11 cellular contexts compared by ENCODE assay signal in the genomic region with DNA sequence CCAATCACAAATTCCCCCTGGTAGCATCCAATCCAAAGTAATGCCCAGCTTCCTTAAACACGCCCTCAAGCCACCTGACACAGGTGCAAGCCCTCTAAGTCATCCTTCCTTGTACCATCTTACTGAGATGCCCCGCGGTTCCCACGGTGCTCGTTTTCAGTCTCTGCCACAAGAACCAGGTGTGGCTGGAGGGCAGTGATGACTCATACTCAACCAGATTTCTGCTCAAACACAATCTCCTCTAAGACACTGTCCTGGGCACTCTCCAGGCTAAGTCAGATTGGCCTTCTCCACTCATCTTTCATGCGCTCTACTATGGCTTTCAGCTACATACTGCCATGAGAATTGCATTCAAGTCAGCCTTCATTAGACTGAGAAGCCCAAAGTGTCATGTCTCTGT. TPM values are rescaled to one million over a fixed set of nuclear protein-coding genes. Genes with fewer than 3 reads are reported as not detected.
DNase-seq lines count a peak whose midpoint lies in the region; ATAC-seq and TF ChIP-seq lines count a peak whose summit lies in the region.
"Had no signal": no experiment of that assay in that cellular context is flagged by ENCODE, and none has a peak within 500 bp of the region (broad histone marks: within the 10 kb centered on the region; RNA-seq: fewer than 3 reads in every experiment).

No MANE protein-coding gene starts in this region.

- H2AFZ ChIP-seq in SK-N-SH (ENCODE audit: low read depth), result no peak overlapping the region

- H3K4me3 ChIP-seq in GM06990 (replicated peaks; ENCODE audit: low read depth, low read length) (peak overlapping the region; percentile 67), SK-N-SH (ENCODE audit: low read depth in 2 of 2, low read length in 1 of 2) (no peak overlapping the region)
- no peak overlapping the region for H3K4me3 ChIP-seq in effector memory CD4-positive, alpha-beta T cell (ENCODE audit: insufficient read depth, low read depth, low read length, poor library complexity, severe bottlenecking)
- H3K4me3 ChIP-seq: cardiac muscle cell had no signal

- TF ChIP-seq EP300 in SK-N-SH (IDR thresholded peaks at IDR 0.05; ENCODE audit: borderline replicate concordance in 1 of 2, low read depth in 1 of 2, low read length in 1 of 2), result no peak

- no peak overlapping the region for H3K4me2 ChIP-seq in SK-N-SH

- no peaks in the 10 kb centered on the region for H3K4me1 ChIP-seq in effector memory CD4-positive, alpha-beta T cell (ENCODE audit: control insufficient read depth, insufficient read depth, low read length, poor library complexity, severe bottlenecking)
- H3K4me1 ChIP-seq in SK-N-SH (ENCODE audit: control insufficient read depth in 1 of 2, insufficient read depth in 2 of 2, low read depth in 1 of 2, low read length in 1 of 2), result peaks cover 0 to 13% of the 10 kb centered on the region in 2 experiments; a peak in 1 of 4 replicates

- peaks cover 12% of the 10 kb centered on the region for H3F3A ChIP-seq in SK-N-SH (replicated peaks; ENCODE audit: insufficient read depth)

- H3K27me3 ChIP-seq in GM06990 (replicated peaks; ENCODE audit: control insufficient read depth, insufficient read depth, low read length) (no peaks in the 10 kb centered on the region), SK-N-SH (ENCODE audit: insufficient read depth) (no peaks in the 10 kb centered on the region; the same call in 1 of the 2 replicates)
- H3K27me3 ChIP-seq in effector memory CD4-positive, alpha-beta T cell (replicated peaks; ENCODE audit: control insufficient read depth, insufficient read depth, low read length, poor library complexity, severe bottlenecking), result no peaks in the 10 kb centered on the region
- H3K27me3 ChIP-seq: cardiac muscle cell had no signal

- no peaks in the 10 kb centered on the region for H3K9me3 Mint-ChIP-seq in T-helper 2 cell treated with Interferon-gamma antibody and Interleukin-4, amounts not matched to agents 5 μg/mL and 100 μg/mL, for 36 hours

- DNase-seq in GM06990 (ENCODE audit: extremely low read depth, insufficient read length) (peak; percentile 66), NCI-H1436 (lab: John Stamatoyannopoulos, UW) (no peak), inferior parietal cortex (ENCODE audit: extremely low spot score) (no peak), SK-N-SH (no peak)
- peak; percentile 6 to 12 (median 8) for DNase-seq in effector memory CD4-positive, alpha-beta T cell
- no peak for DNase-seq in T-helper 2 cell treated with Interferon-gamma antibody and Interleukin-4, amounts not matched to agents 5 μg/mL and 100 μg/mL, for 36 hours (ENCODE audit: low spot score)
- DNase-seq: right cardiac atrium, T1000 had no signal

- no peaks in the 10 kb centered on the region for H3K9me2 ChIP-seq in SK-N-SH

- POLR2A ChIA-PET in SK-N-SH (lab: Yijun Ruan, JAX), result no interaction called here

- no peak overlapping the region for H3K27ac Mint-ChIP-seq in T-helper 2 cell treated with Interferon-gamma antibody and Interleukin-4, amounts not matched to agents 5 μg/mL and 100 μg/mL, for 36 hours

- no peak for TF ChIP-seq RAD21 in SK-N-SH (IDR thresholded peaks at IDR 0.05; ENCODE audit: low read length)

- no peaks in the 10 kb centered on the region for H3K9me3 ChIP-seq in effector memory CD4-positive, alpha-beta T cell (ENCODE audit: control insufficient read depth, low read length)
- H3K9me3 ChIP-seq in SK-N-SH, result no peaks in the 10 kb centered on the region

- H4K20me1 ChIP-seq in SK-N-SH (ENCODE audit: insufficient read depth), result peaks cover 12% of the 10 kb centered on the region; the same call in 1 of the 2 replicates

- H3K9ac ChIP-seq in SK-N-SH, result no peak overlapping the region

- ATAC-seq in GM19463 (IDR thresholded peaks at IDR 0.05; ENCODE audit: unreplicated experiment) (peak; percentile 50), HG03571 (IDR thresholded peaks at IDR 0.05; ENCODE audit: unreplicated experiment) (peak; percentile 43)
- ATAC-seq: right cardiac atrium had no signal

- H3K36me3 ChIP-seq in GM06990 (ENCODE audit: control insufficient read depth, insufficient read depth, low read length) (no peaks in the 10 kb centered on the region), SK-N-SH (replicated peaks in 1 of 2; ENCODE audit: control insufficient read depth in 1 of 2, insufficient read depth in 2 of 2, low read length in 1 of 2) (no peaks in the 10 kb centered on the region)
- H3K36me3 ChIP-seq in effector memory CD4-positive, alpha-beta T cell (ENCODE audit: control insufficient read depth, insufficient read depth, low read length), result no peaks in the 10 kb centered on the region
- H3K36me3 ChIP-seq: cardiac muscle cell had no signal

- 47% methylated on average over 5 of the region's 6 CpGs for WGBS in SK-N-SH (ENCODE audit: low lambda C conversion rate)

- no peaks in the 10 kb centered on the region for H3K27me3 Mint-ChIP-seq in T-helper 2 cell treated with Interferon-gamma antibody and Interleukin-4, amounts not matched to agents 5 μg/mL and 100 μg/mL, for 36 hours (ENCODE audit: low read depth)

- CTCF ChIA-PET in SK-N-SH (lab: Yijun Ruan, JAX), result interaction anchor here (1.1 kb wide), 1 partner anchor 22 kb away, joined by 4 read pairs; no protein-coding TSS in a partner anchor

- no peak overlapping the region for H3K27ac ChIP-seq in effector memory CD4-positive, alpha-beta T cell (ENCODE audit: insufficient read depth, low read length, poor library complexity, severe bottlenecking)
- H3K27ac ChIP-seq in SK-N-SH (ENCODE audit: low read depth in 2 of 2, low read length in 1 of 2), result no peak overlapping the region
- H3K27ac ChIP-seq: cardiac muscle cell had no signal

- peaks cover 41% of the 10 kb centered on the region for H3K4me1 Mint-ChIP-seq in T-helper 2 cell treated with Interferon-gamma antibody and Interleukin-4, amounts not matched to agents 5 μg/mL and 100 μg/mL, for 36 hours (ENCODE audit: low read depth)

- peaks cover 18% of the 10 kb centered on the region for H3K36me3 Mint-ChIP-seq in T-helper 2 cell treated with Interferon-gamma antibody and Interleukin-4, amounts not matched to agents 5 μg/mL and 100 μg/mL, for 36 hours (ENCODE audit: low read depth)

- TF ChIP-seq CTCF in GM06990 (IDR thresholded peaks at IDR 0.05; ENCODE audit: insufficient read depth, low read length, poor library complexity, severe bottlenecking) (no peak), SK-N-SH (IDR thresholded peaks at IDR 0.05) (no peak)

- peaks cover 24% of the 10 kb centered on the region for H3K79me2 ChIP-seq in SK-N-SH (ENCODE audit: insufficient read depth)

- no peak overlapping the region for H3K4me3 Mint-ChIP-seq in T-helper 2 cell treated with Interferon-gamma antibody and Interleukin-4, amounts not matched to agents 5 μg/mL and 100 μg/mL, for 36 hours

TF ChIP-seq in SK-N-SH, 30 proteins besides CTCF, POLR2A, EP300 and RAD21:
- TF ChIP-seq NRF1 (IDR thresholded peaks at IDR 0.05; ENCODE audit: low read depth, low read length) (no peak), MXI1 (IDR thresholded peaks at IDR 0.05; ENCODE audit: low read depth, low read length) (no peak), SMC3 (IDR thresholded peaks at IDR 0.05; ENCODE audit: low read depth, low read length) (no peak), FOXM1 (IDR thresholded peaks at IDR 0.05; ENCODE audit: low read depth) (no peak), USF2 (IDR thresholded peaks at IDR 0.05; ENCODE audit: borderline replicate concordance, low read depth, low read length) (no peak)

RNA-seq across cellular contexts. Expression of gene SH3KBP1, which starts 3.5 kb away (rescaled TPM):
- 24.8 and 27.9 TPM in 2 replicates for polyA plus RNA-seq in SK-N-SH (2012; rRNA removed)
- polyA plus RNA-seq in SK-N-SH (2012; cell fraction: cytosol; rRNA removed), result 30.0 and 32.7 TPM in 2 replicates
- polyA plus RNA-seq in SK-N-SH (2012; cell fraction: nucleus; rRNA removed), result 11.9 and 15.9 TPM in 2 replicates

Comparison
In these comparisons a context has a peak if more than half of its experiments do, and no peak if none do; other contexts are left out.
1. DNase-seq: peak in GM06990 (single experiment) and effector memory CD4-positive, alpha-beta T cell (3 of 3); none in T-helper 2 cell treated with Interferon-gamma antibody and Interleukin-4, amounts not matched to agents 5 μg/mL and 100 μg/mL, for 36 hours (single experiment), NCI-H1436 (single experiment), inferior parietal cortex (single experiment) and SK-N-SH (single experiment).